8 cellular contexts compared by ENCODE assay signal in genomic region chr7:101814081-101814995, GRCh38. TPM values are rescaled to one million over a fixed set of nuclear protein-coding genes. Genes with fewer than 3 reads are reported as not detected.
DNase-seq lines count a peak whose midpoint lies in the region; ATAC-seq and TF ChIP-seq lines count a peak whose summit lies in the region.

No MANE protein-coding gene starts in this region.

- peak overlapping the region; percentile 94 for H3K4me3 ChIP-seq in coronary artery

- peak; percentile 44 for TF ChIP-seq CTCF in coronary artery (IDR thresholded peaks at IDR 0.05)

- peak; percentile 86 for DNase-seq in AG08396 (ENCODE audit: low spot score)
- peak; percentile 30 for DNase-seq in NCI-H1694 (lab: John Stamatoyannopoulos, UW)
- DNase-seq in activated CD4-positive, CD25-positive, alpha-beta regulatory T cell treated with anti-CD3 and anti-CD28 coated beads, Interleukin-2, amount 50 U/mL, for 72 hours: peak; percentile 58
- DNase-seq in coronary artery (ENCODE audit: low spot score): peak; percentile 81
- DNase-seq in left colon: peak; percentile 52 to 74
- peak; percentile 66 for DNase-seq in stimulated activated CD4-positive, alpha-beta T cell treated with anti-CD3 and anti-CD28 coated beads, Interleukin-1b, Interleukin-23, amount 100 ng/mL, for 48 hours
- DNase-seq in NCI-H187 (lab: John Stamatoyannopoulos, UW): no peak

- intact Hi-C loops in left colon (cut with DNase I, micrococcal nuclease): loop anchor here in 1 of 2 donors (5.0 kb wide), 1 partner anchor 122 kb away; no protein-coding TSS in a partner anchor

- peak; percentile 39 for ATAC-seq in GM18867 (IDR thresholded peaks at IDR 0.05; ENCODE audit: unreplicated experiment)
- ATAC-seq in left colon: peak; percentile 71

- peak overlapping the region; percentile 68 to 92 for H3K27ac ChIP-seq in coronary artery

RNA-seq across cellular contexts. Expression of gene CUX1, which starts 3.1 kb away (rescaled TPM):
- 100 to 1,000 TPM; 122 to 131 TPM for total RNA-seq in left colon

Comparison
In these comparisons a context has a peak if more than half of its experiments do, and no peak if none do; other contexts are left out.
1. DNase-seq: peak in AG08396 (single experiment), NCI-H1694 (single experiment), activated CD4-positive, CD25-positive, alpha-beta regulatory T cell treated with anti-CD3 and anti-CD28 coated beads, Interleukin-2, amount 50 U/mL, for 72 hours (single experiment), coronary artery (single experiment), left colon (2 of 2) and stimulated activated CD4-positive, alpha-beta T cell treated with anti-CD3 and anti-CD28 coated beads, Interleukin-1b, Interleukin-23, amount 100 ng/mL, for 48 hours (single experiment); none in NCI-H187 (0 of 2).